In the genomic region with DNA sequence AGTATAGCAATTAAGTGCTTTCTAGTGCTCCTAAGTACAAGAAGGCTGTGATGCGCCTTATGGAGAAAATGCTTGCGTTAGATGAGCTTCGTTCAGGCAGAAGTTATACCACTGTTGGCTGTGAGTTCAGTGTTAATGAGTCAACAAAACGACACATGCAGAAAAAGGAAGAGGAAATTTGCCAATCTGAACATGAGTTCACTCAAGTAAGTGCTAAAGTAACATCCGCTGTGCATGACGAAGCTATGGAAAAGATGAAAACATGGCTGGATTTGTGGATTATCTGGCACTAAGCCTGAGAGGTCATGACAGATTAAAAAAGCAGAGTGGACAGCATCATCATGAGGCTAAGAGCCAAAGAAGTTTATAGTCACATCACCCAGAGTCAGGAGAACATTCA, we compare ENCODE assay signal across 9 cellular contexts.
DNase-seq lines count a peak whose midpoint lies in the region; ATAC-seq and TF ChIP-seq lines count a peak whose summit lies in the region.
"Had no signal": no experiment of that assay in that cellular context is flagged by ENCODE, and none has a peak within 500 bp of the region (broad histone marks: within the 10 kb centered on the region; RNA-seq: fewer than 3 reads in every experiment).

No MANE protein-coding gene starts in this region.

- no peak overlapping the region for H3K4me3 ChIP-seq in retinal pigment epithelial cell (ENCODE audit: low read length)

- DNase-seq in GF-D8 (lab: John Stamatoyannopoulos, UW): peak; percentile 93
- DNase-seq in SIG-M5 treated with dmso at 0.1 percent for 504 hours (lab: John Stamatoyannopoulos, UW; ENCODE audit: unreplicated experiment): peak; percentile 94
- peak; percentile 50 for DNase-seq in fibroblast of the conjunctiva (ENCODE audit: low read depth)
- peak; percentile 84 for DNase-seq in retinal pigment epithelial cell (ENCODE audit: low read depth)
- DNase-seq in KG1 (lab: John Stamatoyannopoulos, UW): no peak
- no peak for DNase-seq in T-helper 9 cell
- DNase-seq in stimulated activated CD4-positive, alpha-beta T cell treated with anti-CD3 and anti-CD28 coated beads, Interleukin-4, amount 100 ng/mL, for 4 hours: no peak
- DNase-seq: small intestine had no signal

- no peak for TF ChIP-seq CTCF in retinal pigment epithelial cell (conservative IDR thresholded peaks at IDR 0.05; ENCODE audit: low read depth, low read length)

- no peak for ATAC-seq in HG02678 (IDR thresholded peaks at IDR 0.05; ENCODE audit: unreplicated experiment)

Comparison
In these comparisons a context has a peak if more than half of its experiments do, and no peak if none do; other contexts are left out.
1. DNase-seq: peak in GF-D8 (single experiment), SIG-M5 treated with dmso at 0.1 percent for 504 hours (single experiment), fibroblast of the conjunctiva (single experiment) and retinal pigment epithelial cell (single experiment); none in KG1 (single experiment), T-helper 9 cell (single experiment) and stimulated activated CD4-positive, alpha-beta T cell treated with anti-CD3 and anti-CD28 coated beads, Interleukin-4, amount 100 ng/mL, for 4 hours (0 of 2).